In genomic region chr5:88724201-88724600, GRCh38 we compare ENCODE assay signal across 13 cellular contexts.
A peak's percentile ranks its signal among the peaks of the same experiment; 100 is the strongest.
DNase-seq lines count a peak whose midpoint lies in the region; ATAC-seq and TF ChIP-seq lines count a peak whose summit lies in the region.
"Had no signal": no experiment of that assay in that cellular context is flagged by ENCODE, and none has a peak within 500 bp of the region (broad histone marks: within the 10 kb centered on the region; RNA-seq: fewer than 3 reads in every experiment).

No MANE protein-coding gene starts in this region.

- CTCF ChIA-PET in activated CD8-positive, alpha-beta T cell treated with anti-CD3 and anti-CD28 coated beads for 36 hours (lab: Charles Lee), result interaction anchor here (0.8 to 2.7 kb wide), 4 partner anchors 17 to 1541 kb away, joined by 3 to 11 read pairs (median 6); no protein-coding TSS in a partner anchor
- CTCF ChIA-PET in activated CD8-positive, alpha-beta T cell treated with anti-CD3 and anti-CD28 coated beads, Interleukin-2, amount 10 ng/mL, durations not matched to agents 7 days and 5 days (lab: Charles Lee), result interaction anchor here (0.8 to 1.6 kb wide), 3 partner anchors 34 to 943 kb away, joined by 3 to 11 read pairs (median 3); no protein-coding TSS in a partner anchor
- CTCF ChIA-PET in PC-9 (lab: Charles Lee), result interaction anchor here (0.6 to 1.4 kb wide), 8 partner anchors 26 to 1812 kb away, joined by 3 to 26 read pairs (median 8); no protein-coding TSS in a partner anchor
- CTCF ChIA-PET in activated naive CD4-positive, alpha-beta T cell treated with anti-CD3 and anti-CD28 coated beads for 36 hours (lab: Charles Lee), result interaction anchor here (0.7 to 6.3 kb wide), 3 partner anchors 159 to 942 kb away, joined by 3 to 31 read pairs (median 3); no protein-coding TSS in a partner anchor

- H3K36me3 ChIP-seq in PC-9 (ENCODE audit: low read depth), result no peaks in the 10 kb centered on the region

- peak; percentile 16 for TF ChIP-seq CTCF in activated CD8-positive, alpha-beta T cell treated with anti-CD3 and anti-CD28 coated beads for 36 hours (IDR thresholded peaks at IDR 0.05)
- TF ChIP-seq CTCF in PC-9 (conservative IDR thresholded peaks at IDR 0.05) (peak; percentile 71), type B pancreatic cell (conservative IDR thresholded peaks at IDR 0.05) (peak; percentile 69)

- no peaks in the 10 kb centered on the region for H4K20me1 ChIP-seq in PC-9 (ENCODE audit: insufficient read depth)

- H3K4me2 ChIP-seq in PC-9, result no peak overlapping the region

- H3K36me3 Mint-ChIP-seq in activated CD8-positive, alpha-beta T cell treated with anti-CD3 and anti-CD28 coated beads for 36 hours (ENCODE audit: low read depth), result no peaks in the 10 kb centered on the region
- H3K36me3 Mint-ChIP-seq in activated CD8-positive, alpha-beta T cell treated with anti-CD3 and anti-CD28 coated beads, Interleukin-2, amount 10 ng/mL, durations not matched to agents 7 days and 5 days (ENCODE audit: low read depth), result no peaks in the 10 kb centered on the region
- H3K36me3 Mint-ChIP-seq in type B pancreatic cell, result no peaks in the 10 kb centered on the region
- no peaks in the 10 kb centered on the region for H3K36me3 Mint-ChIP-seq in activated naive CD4-positive, alpha-beta T cell treated with anti-CD3 and anti-CD28 coated beads for 36 hours (ENCODE audit: low read depth)
- H3K36me3 Mint-ChIP-seq: CD8-positive, alpha-beta memory T cell had no signal

- no peaks in the 10 kb centered on the region for H3F3A ChIP-seq in PC-9 (ENCODE audit: insufficient read depth, low read depth)

- BruUV-seq in PC-9 (replicated peaks; lab: Mats Ljungman, UMichigan), result no TSS peak

- intact Hi-C loops in activated CD8-positive, alpha-beta T cell treated with anti-CD3 and anti-CD28 coated beads for 36 hours (cut with micrococcal nuclease), result no loop called here
- intact Hi-C loops in PC-9 (cut with micrococcal nuclease; ENCODE audit: unreplicated experiment), result loop anchor here (5.0 kb wide), 1 partner anchor 1297 kb away; no protein-coding TSS in a partner anchor
- intact Hi-C loops in activated naive CD4-positive, alpha-beta T cell treated with anti-CD3 and anti-CD28 coated beads for 36 hours (cut with micrococcal nuclease), result loop anchor here (1.0 kb wide), 1 partner anchor 943 kb away; no protein-coding TSS in a partner anchor

- H3K9me2 ChIP-seq in PC-9 (ENCODE audit: insufficient read depth), result no peaks in the 10 kb centered on the region

- H3K4me1 ChIP-seq in PC-9 (replicated peaks; ENCODE audit: insufficient read depth), result no peaks in the 10 kb centered on the region

- no peaks in the 10 kb centered on the region for H3K9me3 Mint-ChIP-seq in activated CD8-positive, alpha-beta T cell treated with anti-CD3 and anti-CD28 coated beads for 36 hours
- H3K9me3 Mint-ChIP-seq in activated CD8-positive, alpha-beta T cell treated with anti-CD3 and anti-CD28 coated beads, Interleukin-2, amount 10 ng/mL, durations not matched to agents 7 days and 5 days (ENCODE audit: insufficient read depth), result no peaks in the 10 kb centered on the region
- H3K9me3 Mint-ChIP-seq in type B pancreatic cell, result no peaks in the 10 kb centered on the region
- no peaks in the 10 kb centered on the region for H3K9me3 Mint-ChIP-seq in activated naive CD4-positive, alpha-beta T cell treated with anti-CD3 and anti-CD28 coated beads for 36 hours
- H3K9me3 Mint-ChIP-seq: activated T-cell treated with anti-CD3 and anti-CD28 coated beads, Interleukin-2, amount 50 U/mL, for 24 hours; CD8-positive, alpha-beta memory T cell; IgD-negative memory B cell had no signal

- no peak for ATAC-seq in activated CD8-positive, alpha-beta T cell treated with anti-CD3 and anti-CD28 coated beads for 36 hours
- ATAC-seq in activated CD8-positive, alpha-beta T cell treated with anti-CD3 and anti-CD28 coated beads, Interleukin-2, amount 10 ng/mL, durations not matched to agents 7 days and 5 days, result no peak
- ATAC-seq in HG03439 (IDR thresholded peaks at IDR 0.05; ENCODE audit: unreplicated experiment), result no peak
- ATAC-seq: mucosa of descending colon had no signal

- H3K4me1 Mint-ChIP-seq in activated CD8-positive, alpha-beta T cell treated with anti-CD3 and anti-CD28 coated beads for 36 hours (ENCODE audit: low read depth), result no peaks in the 10 kb centered on the region
- no peaks in the 10 kb centered on the region for H3K4me1 Mint-ChIP-seq in activated CD8-positive, alpha-beta T cell treated with anti-CD3 and anti-CD28 coated beads, Interleukin-2, amount 10 ng/mL, durations not matched to agents 7 days and 5 days (ENCODE audit: low read depth)
- no peaks in the 10 kb centered on the region for H3K4me1 Mint-ChIP-seq in type B pancreatic cell (ENCODE audit: unreplicated experiment)
- no peaks in the 10 kb centered on the region for H3K4me1 Mint-ChIP-seq in activated naive CD4-positive, alpha-beta T cell treated with anti-CD3 and anti-CD28 coated beads for 36 hours (ENCODE audit: low read depth)
- H3K4me1 Mint-ChIP-seq: CD8-positive, alpha-beta memory T cell had no signal

- no peak for DNase-seq in activated CD8-positive, alpha-beta T cell treated with anti-CD3 and anti-CD28 coated beads for 36 hours
- DNase-seq in activated CD8-positive, alpha-beta T cell treated with anti-CD3 and anti-CD28 coated beads, Interleukin-2, amount 10 ng/mL, durations not matched to agents 7 days and 5 days, result no peak
- DNase-seq in PC-9 (peak in 1 of 2 experiments; percentile 35), fibroblast of peridontal ligament (ENCODE audit: extremely low read depth) (peak; percentile 32), type B pancreatic cell (ENCODE audit: extremely low spot score, unreplicated experiment) (no peak), GM19240 (ENCODE audit: insufficient read length, low spot score) (no peak)
- DNase-seq in activated naive CD4-positive, alpha-beta T cell treated with anti-CD3 and anti-CD28 coated beads for 36 hours, result no peak
- DNase-seq: activated T-cell treated with anti-CD3 and anti-CD28 coated beads, Interleukin-2, amount 50 U/mL, for 24 hours; CD8-positive, alpha-beta memory T cell; mucosa of descending colon; stimulated activated CD4-positive, alpha-beta T cell treated with anti-CD3 and anti-CD28 coated beads, Interleukin-2, amount 100 ng/mL, for 24 hours had no signal

- no peak overlapping the region for H3K4me3 Mint-ChIP-seq in activated CD8-positive, alpha-beta T cell treated with anti-CD3 and anti-CD28 coated beads for 36 hours
- H3K4me3 Mint-ChIP-seq in activated CD8-positive, alpha-beta T cell treated with anti-CD3 and anti-CD28 coated beads, Interleukin-2, amount 10 ng/mL, durations not matched to agents 7 days and 5 days, result no peak overlapping the region
- no peak overlapping the region for H3K4me3 Mint-ChIP-seq in type B pancreatic cell
- no peak overlapping the region for H3K4me3 Mint-ChIP-seq in activated naive CD4-positive, alpha-beta T cell treated with anti-CD3 and anti-CD28 coated beads for 36 hours
- H3K4me3 Mint-ChIP-seq: activated T-cell treated with anti-CD3 and anti-CD28 coated beads, Interleukin-2, amount 50 U/mL, for 24 hours; CD8-positive, alpha-beta memory T cell; IgD-negative memory B cell had no signal

- H3K27me3 Mint-ChIP-seq in activated CD8-positive, alpha-beta T cell treated with anti-CD3 and anti-CD28 coated beads for 36 hours, result peaks cover 24% of the 10 kb centered on the region
- H3K27me3 Mint-ChIP-seq in activated CD8-positive, alpha-beta T cell treated with anti-CD3 and anti-CD28 coated beads, Interleukin-2, amount 10 ng/mL, durations not matched to agents 7 days and 5 days (ENCODE audit: low read depth), result peaks cover 6% of the 10 kb centered on the region
- H3K27me3 Mint-ChIP-seq in type B pancreatic cell, result peaks cover 24% of the 10 kb centered on the region
- peaks cover 23% of the 10 kb centered on the region for H3K27me3 Mint-ChIP-seq in activated naive CD4-positive, alpha-beta T cell treated with anti-CD3 and anti-CD28 coated beads for 36 hours (ENCODE audit: low read depth)
- H3K27me3 Mint-ChIP-seq: IgD-negative memory B cell had no signal

- H3K79me2 ChIP-seq in PC-9 (ENCODE audit: low read depth), result no peaks in the 10 kb centered on the region

- no peak overlapping the region for H3K27ac ChIP-seq in PC-9

- POLR2A ChIA-PET in activated CD8-positive, alpha-beta T cell treated with anti-CD3 and anti-CD28 coated beads for 36 hours (lab: Charles Lee), result no interaction called here
- POLR2A ChIA-PET in activated CD8-positive, alpha-beta T cell treated with anti-CD3 and anti-CD28 coated beads, Interleukin-2, amount 10 ng/mL, durations not matched to agents 7 days and 5 days (lab: Charles Lee), result no interaction called here
- POLR2A ChIA-PET in PC-9 (lab: Charles Lee; ENCODE audit: unreplicated experiment), result interaction anchor here (0.6 to 0.7 kb wide), 2 partner anchors 22 to 1307 kb away, joined by 7 to 12 read pairs; no protein-coding TSS in a partner anchor

- no peaks in the 10 kb centered on the region for H3K9me3 ChIP-seq in PC-9 (ENCODE audit: insufficient read depth, low read depth)
- H3K9me3 ChIP-seq: mucosa of descending colon had no signal

- H3K4me3 ChIP-seq in PC-9, result no peak overlapping the region
- H3K4me3 ChIP-seq: mucosa of descending colon had no signal

- H3K27ac Mint-ChIP-seq in activated CD8-positive, alpha-beta T cell treated with anti-CD3 and anti-CD28 coated beads for 36 hours, result no peak overlapping the region
- no peak overlapping the region for H3K27ac Mint-ChIP-seq in activated CD8-positive, alpha-beta T cell treated with anti-CD3 and anti-CD28 coated beads, Interleukin-2, amount 10 ng/mL, durations not matched to agents 7 days and 5 days
- H3K27ac Mint-ChIP-seq in type B pancreatic cell, result no peak overlapping the region
- H3K27ac Mint-ChIP-seq in activated naive CD4-positive, alpha-beta T cell treated with anti-CD3 and anti-CD28 coated beads for 36 hours, result no peak overlapping the region
- H3K27ac Mint-ChIP-seq: activated T-cell treated with anti-CD3 and anti-CD28 coated beads, Interleukin-2, amount 50 U/mL, for 24 hours; CD8-positive, alpha-beta memory T cell; IgD-negative memory B cell had no signal

- H2AFZ ChIP-seq in PC-9, result no peak overlapping the region

- no peaks in the 10 kb centered on the region for H3K27me3 ChIP-seq in PC-9 (ENCODE audit: insufficient read depth, low read depth)

Comparison
In these comparisons a context has a peak if more than half of its experiments do, and no peak if none do; other contexts are left out.
1. CTCF ChIP-seq: peak in every context shown above with its lines; median percentile 71 in PC-9; 69 in type B pancreatic cell; 16 in activated CD8-positive, alpha-beta T cell treated with anti-CD3 and anti-CD28 coated beads for 36 hours.